ENCODE assay signal across 8 cellular contexts in genomic region chr7:40015790-40016296, GRCh38.
DNase-seq lines count a peak whose midpoint lies in the region; ATAC-seq and TF ChIP-seq lines count a peak whose summit lies in the region.

No MANE protein-coding gene starts in this region.

- TF ChIP-seq CTCF in astrocyte of the spinal cord (IDR thresholded peaks at IDR 0.05; ENCODE audit: low read depth, low read length) = no peak

- DNase-seq in ACHN (peak; percentile 74), NCI-H1105 (lab: John Stamatoyannopoulos, UW) (peak; percentile 48), astrocyte of the spinal cord (ENCODE audit: low read depth, low spot score) (peak; percentile 60), myocyte (ENCODE audit: low read depth) (peak; percentile 57), aorta (no peak), DMS114 treated with DMSO at 0.1 percent for 48 hours (lab: John Stamatoyannopoulos, UW; ENCODE audit: unreplicated experiment) (no peak)

- 24 to 27% methylated on average over 4 of the region's 4 CpGs for whole genome bisulfite sequencing in aorta, 2 donors

- TF ChIP-seq POLR2A in GM18505 (IDR thresholded peaks at IDR 0.05; ENCODE audit: borderline replicate concordance, extremely low read depth, insufficient read depth, insufficient read length) = no peak

- H3K9me3 ChIP-seq in aorta (ENCODE audit: control insufficient read depth, low read length) = no peaks in the 10 kb centered on the region

- H3K27me3 ChIP-seq in aorta (ENCODE audit: control insufficient read depth in 1 of 2, insufficient read depth in 2 of 2, low read length in 1 of 2) = no peaks in the 10 kb centered on the region

- ATAC-seq in GM18505 (IDR thresholded peaks at IDR 0.05; ENCODE audit: unreplicated experiment) = peak; percentile 86
- peak; percentile 87 for ATAC-seq in HG02763 (IDR thresholded peaks at IDR 0.05; ENCODE audit: unreplicated experiment)
- ATAC-seq in aorta (ENCODE audit: low FRiP score) = no peak

- intact Hi-C loops in aorta (cut with DNase I) = no loop called here

- H3K36me3 ChIP-seq in aorta (ENCODE audit: control insufficient read depth in 1 of 2, insufficient read depth in 2 of 2, low read length in 1 of 2) = no peaks in the 10 kb centered on the region

- H3K27ac ChIP-seq in aorta (ENCODE audit: low read depth in 1 of 2, low read length in 2 of 2) = no peak overlapping the region

- H3K4me1 ChIP-seq in aorta (ENCODE audit: control insufficient read depth in 1 of 2, insufficient read depth in 2 of 2, low read length in 2 of 2) = peaks cover 1 to 3% of the 10 kb centered on the region in 2 donors

- H3K4me3 ChIP-seq in astrocyte of the spinal cord (ENCODE audit: low read depth, low read length) = no peak overlapping the region
- H3K4me3 ChIP-seq in aorta (ENCODE audit: low read length in 2 of 2) = no peak overlapping the region

- in situ Hi-C loops in ACHN (cut with HindIII; ENCODE audit: low pct_ligation_motif_present, low pct_unique_long_range_greater_than_20kb, low sequenced_read_pairs) = no loop called here
- in situ Hi-C loops in astrocyte of the spinal cord (cut with HindIII; ENCODE audit: low sequenced_read_pairs) = no loop called here

Comparison
In these comparisons a context has a peak if more than half of its experiments do, and no peak if none do; other contexts are left out.
1. DNase-seq: peak in ACHN (single experiment), NCI-H1105 (single experiment), astrocyte of the spinal cord (single experiment) and myocyte (single experiment); none in aorta (0 of 2) and DMS114 treated with DMSO at 0.1 percent for 48 hours (single experiment).